8 cellular contexts compared by ENCODE assay signal in genomic region chr1:9654518-9655126, GRCh38. TPM values are rescaled to one million over a fixed set of nuclear protein-coding genes. Genes with fewer than 3 reads are reported as not detected.
DNase-seq lines count a peak whose midpoint lies in the region; TF ChIP-seq lines count a peak whose summit lies in the region.
"Not testable (repeated sequence)": the region's sequence is repeated elsewhere in the genome, so short reads cannot be mapped to it uniquely, and the experiment has no call there.

No MANE protein-coding gene starts in this region.

- H3K27me3 Mint-ChIP-seq in T-helper 1 cell treated with Interleukin-12 subunit alpha and Interleukin-12 subunit beta and Interleukin-4 antibody, amounts not matched to agents 30 μg/mL and 1 μg/mL, for 36 hours (ENCODE audit: low read depth); activated T-cell treated with anti-CD3 and anti-CD28 coated beads, Interleukin-2, amount 50 U/mL, for 24 hours: not testable (repeated sequence)

- not testable (repeated sequence) for H3K9me3 ChIP-seq in colonic mucosa; muscle layer of duodenum (ENCODE audit: control insufficient read depth in 1 of 2, low read length in 2 of 2)

- H3K4me3 ChIP-seq in GM12875 (ENCODE audit: low read depth, low read length) (peak overlapping the region; percentile 93), muscle layer of duodenum (ENCODE audit: low read depth in 1 of 2, low read length in 2 of 2) (peak overlapping the region; percentile 21 to 62)
- H3K4me3 ChIP-seq in colonic mucosa = not testable (repeated sequence)

- intact Hi-C loops in colonic mucosa (cut with DNase I) = not testable (repeated sequence)

- not testable (repeated sequence) for H3K36me3 ChIP-seq in colonic mucosa; muscle layer of duodenum (ENCODE audit: control insufficient read depth in 1 of 2, insufficient read depth in 2 of 2, low read length in 2 of 2)

- peak; percentile 80 to 84 for DNase-seq in AML-193 (lab: John Stamatoyannopoulos, UW)
- DNase-seq in NAMALWA (ENCODE audit: low spot score) = peak; percentile 90
- DNase-seq in activated T-cell treated with anti-CD3 and anti-CD28 coated beads, Interleukin-2, amount 50 U/mL, for 24 hours = peak; percentile 62
- DNase-seq in colonic mucosa = not testable (repeated sequence)
- peak; percentile 25 for DNase-seq in stimulated activated CD4-positive, alpha-beta T cell treated with anti-CD3 and anti-CD28 coated beads, Interleukin-4, amount 100 ng/mL, for 1 hour

- H3K4me1 Mint-ChIP-seq in T-helper 1 cell treated with Interleukin-12 subunit alpha and Interleukin-12 subunit beta and Interleukin-4 antibody, amounts not matched to agents 30 μg/mL and 1 μg/mL, for 36 hours (ENCODE audit: low read depth) = peaks cover 59% of the 10 kb centered on the region
- H3K4me1 Mint-ChIP-seq in activated T-cell treated with anti-CD3 and anti-CD28 coated beads, Interleukin-2, amount 50 U/mL, for 24 hours (ENCODE audit: low read depth) = peaks cover 80% of the 10 kb centered on the region

- peaks cover 31% of the 10 kb centered on the region for H3K27me3 ChIP-seq in colonic mucosa
- not testable (repeated sequence) for H3K27me3 ChIP-seq in muscle layer of duodenum (ENCODE audit: low read depth, low read length)

- H3K36me3 Mint-ChIP-seq in T-helper 1 cell treated with Interleukin-12 subunit alpha and Interleukin-12 subunit beta and Interleukin-4 antibody, amounts not matched to agents 30 μg/mL and 1 μg/mL, for 36 hours (ENCODE audit: low read depth) = peaks cover 44% of the 10 kb centered on the region
- peaks cover 49% of the 10 kb centered on the region for H3K36me3 Mint-ChIP-seq in activated T-cell treated with anti-CD3 and anti-CD28 coated beads, Interleukin-2, amount 50 U/mL, for 24 hours (ENCODE audit: low read depth)

- H3K9me3 Mint-ChIP-seq in T-helper 1 cell treated with Interleukin-12 subunit alpha and Interleukin-12 subunit beta and Interleukin-4 antibody, amounts not matched to agents 30 μg/mL and 1 μg/mL, for 36 hours; activated T-cell treated with anti-CD3 and anti-CD28 coated beads, Interleukin-2, amount 50 U/mL, for 24 hours: not testable (repeated sequence)

- not testable (repeated sequence) for TF ChIP-seq CTCF in GM12875 (IDR thresholded peaks at IDR 0.05; ENCODE audit: borderline replicate concordance, insufficient read depth, low read depth, low read length); colonic mucosa (IDR thresholded peaks at IDR 0.05)

- not testable (repeated sequence) for H3K4me1 ChIP-seq in colonic mucosa
- H3K4me1 ChIP-seq in muscle layer of duodenum (ENCODE audit: control insufficient read depth in 1 of 2, insufficient read depth in 2 of 2, low read length in 2 of 2) = peaks cover 0 to 16% of the 10 kb centered on the region in 2 donors

- H3K27ac Mint-ChIP-seq in T-helper 1 cell treated with Interleukin-12 subunit alpha and Interleukin-12 subunit beta and Interleukin-4 antibody, amounts not matched to agents 30 μg/mL and 1 μg/mL, for 36 hours = peak overlapping the region; percentile 96
- H3K27ac Mint-ChIP-seq in activated T-cell treated with anti-CD3 and anti-CD28 coated beads, Interleukin-2, amount 50 U/mL, for 24 hours = peak overlapping the region; percentile 98

- peak overlapping the region in 1 of 2 donors; percentile 61 for H3K9ac ChIP-seq in colonic mucosa (ENCODE audit: low read depth in 2 of 2, low read length in 2 of 2)

- H3K4me3 Mint-ChIP-seq in T-helper 1 cell treated with Interleukin-12 subunit alpha and Interleukin-12 subunit beta and Interleukin-4 antibody, amounts not matched to agents 30 μg/mL and 1 μg/mL, for 36 hours = peak overlapping the region; percentile 99
- peak overlapping the region; percentile 90 for H3K4me3 Mint-ChIP-seq in activated T-cell treated with anti-CD3 and anti-CD28 coated beads, Interleukin-2, amount 50 U/mL, for 24 hours

- H3K27ac ChIP-seq in colonic mucosa = peak overlapping the region; percentile 70
- not testable (repeated sequence) for H3K27ac ChIP-seq in muscle layer of duodenum (ENCODE audit: low read length)

RNA-seq across cellular contexts. Expression of gene PIK3CD, which starts 3.1 kb away (rescaled TPM):
- total RNA-seq in colonic mucosa = 1 to 10 TPM; 3.5 TPM
